26 cellular contexts compared by ENCODE assay signal in genomic region chr6:34940030-34940434, GRCh38. TPM values are rescaled to one million over a fixed set of nuclear protein-coding genes. Genes with fewer than 3 reads are reported as not detected.
DNase-seq lines count a peak whose midpoint lies in the region; ATAC-seq and TF ChIP-seq lines count a peak whose summit lies in the region.
"Had no signal": no experiment of that assay in that cellular context is flagged by ENCODE, and none has a peak within 500 bp of the region (broad histone marks: within the 10 kb centered on the region; RNA-seq: fewer than 3 reads in every experiment).

No MANE protein-coding gene starts in this region.

- H3K27me3 ChIP-seq in adrenal gland (no peaks in the 10 kb centered on the region), heart right ventricle (no peaks in the 10 kb centered on the region), right lobe of liver (no peaks in the 10 kb centered on the region)
- H3K27me3 ChIP-seq: MG63, ovary, tibial nerve had no signal

- ATAC-seq in heart right ventricle (peak in 7 of 8 donors; percentile 67 to 92 (median 81)), right lobe of liver (peak; percentile 58 to 83 (median 64)), HG03025 (IDR thresholded peaks at IDR 0.05; ENCODE audit: low FRiP score, unreplicated experiment) (no peak)
- ATAC-seq: activated naive CD8-positive, alpha-beta T cell treated with anti-CD3 and anti-CD28 coated beads, Interleukin-2, amount 50 U/mL, for 24 hours; CD8-positive, alpha-beta T cell; natural killer cell; sciatic nerve; stimulated activated naive CD8-positive, alpha-beta T cell treated with anti-CD3 and anti-CD28 coated beads, Interleukin-15, amount 100 ng/mL, for 72 hours had no signal

- peaks cover 5% of the 10 kb centered on the region for H3K4me1 Mint-ChIP-seq in type B pancreatic cell (ENCODE audit: unreplicated experiment)
- H3K4me1 Mint-ChIP-seq in immature natural killer cell, result peaks cover 0 to 10% of the 10 kb centered on the region in 2 donors
- no peaks in the 10 kb centered on the region for H3K4me1 Mint-ChIP-seq in activated T-helper 1 cell treated with anti-CD3 and anti-CD28 coated beads, Interleukin-12 subunit alpha, Interleukin-12 subunit beta, Interleukin-2, Interleukin-4 antibody, amounts not matched to agents 30 ng/mL and 10 ng/mL and 1 ng/mL, durations not matched to agents 14 hours and 24 hours and 36 hours (ENCODE audit: low read depth)
- H3K4me1 Mint-ChIP-seq: activated naive CD8-positive, alpha-beta T cell treated with anti-CD3 and anti-CD28 coated beads, Interleukin-2, amount 50 U/mL, for 24 hours; stimulated activated naive CD8-positive, alpha-beta T cell treated with anti-CD3 and anti-CD28 coated beads, Interleukin-15, amount 100 ng/mL, for 72 hours had no signal

- H3K9me3 ChIP-seq in adrenal gland (replicated peaks in 1 of 3), result no peaks in the 10 kb centered on the region
- H3K9me3 ChIP-seq in heart right ventricle, result no peaks in the 10 kb centered on the region
- H3K9me3 ChIP-seq in right lobe of liver, result no peaks in the 10 kb centered on the region
- H3K9me3 ChIP-seq: ovary, tibial nerve had no signal

- H3K27me3 Mint-ChIP-seq in type B pancreatic cell (no peaks in the 10 kb centered on the region), immature natural killer cell (ENCODE audit: low read depth in 3 of 3) (no peaks in the 10 kb centered on the region)
- peaks cover 3% of the 10 kb centered on the region for H3K27me3 Mint-ChIP-seq in activated T-helper 1 cell treated with anti-CD3 and anti-CD28 coated beads, Interleukin-12 subunit alpha, Interleukin-12 subunit beta, Interleukin-2, Interleukin-4 antibody, amounts not matched to agents 30 ng/mL and 10 ng/mL and 1 ng/mL, durations not matched to agents 14 hours and 24 hours and 36 hours (ENCODE audit: insufficient read depth)
- H3K27me3 Mint-ChIP-seq: activated naive CD8-positive, alpha-beta T cell treated with anti-CD3 and anti-CD28 coated beads, Interleukin-2, amount 50 U/mL, for 24 hours; brain; stimulated activated naive CD8-positive, alpha-beta T cell treated with anti-CD3 and anti-CD28 coated beads, Interleukin-15, amount 100 ng/mL, for 72 hours had no signal

- H3K9me3 Mint-ChIP-seq in type B pancreatic cell, result peaks cover 6% of the 10 kb centered on the region
- no peaks in the 10 kb centered on the region for H3K9me3 Mint-ChIP-seq in immature natural killer cell
- no peaks in the 10 kb centered on the region for H3K9me3 Mint-ChIP-seq in activated T-helper 1 cell treated with anti-CD3 and anti-CD28 coated beads, Interleukin-12 subunit alpha, Interleukin-12 subunit beta, Interleukin-2, Interleukin-4 antibody, amounts not matched to agents 30 ng/mL and 10 ng/mL and 1 ng/mL, durations not matched to agents 14 hours and 24 hours and 36 hours
- H3K9me3 Mint-ChIP-seq: activated naive CD8-positive, alpha-beta T cell treated with anti-CD3 and anti-CD28 coated beads, Interleukin-2, amount 50 U/mL, for 24 hours; CD8-positive, alpha-beta T cell; natural killer cell; stimulated activated naive CD8-positive, alpha-beta T cell treated with anti-CD3 and anti-CD28 coated beads, Interleukin-15, amount 100 ng/mL, for 72 hours had no signal

- H3K4me3 Mint-ChIP-seq in type B pancreatic cell (no peak overlapping the region), immature natural killer cell (no peak overlapping the region)
- H3K4me3 Mint-ChIP-seq in activated T-helper 1 cell treated with anti-CD3 and anti-CD28 coated beads, Interleukin-12 subunit alpha, Interleukin-12 subunit beta, Interleukin-2, Interleukin-4 antibody, amounts not matched to agents 30 ng/mL and 10 ng/mL and 1 ng/mL, durations not matched to agents 14 hours and 24 hours and 36 hours, result no peak overlapping the region
- H3K4me3 Mint-ChIP-seq: activated naive CD8-positive, alpha-beta T cell treated with anti-CD3 and anti-CD28 coated beads, Interleukin-2, amount 50 U/mL, for 24 hours; brain; CD8-positive, alpha-beta T cell; natural killer cell; stimulated activated naive CD8-positive, alpha-beta T cell treated with anti-CD3 and anti-CD28 coated beads, Interleukin-15, amount 100 ng/mL, for 72 hours had no signal

- intact Hi-C loops in adrenal gland (cut with DNase I) (no loop called here), heart right ventricle (cut with DNase I) (no loop called here), right lobe of liver (cut with DNase I) (no loop called here)
- intact Hi-C loops in activated T-helper 1 cell treated with anti-CD3 and anti-CD28 coated beads, Interleukin-12 subunit alpha, Interleukin-12 subunit beta, Interleukin-2, Interleukin-4 antibody, amounts not matched to agents 30 ng/mL and 10 ng/mL and 1 ng/mL, durations not matched to agents 14 hours and 24 hours and 36 hours (cut with micrococcal nuclease), result no loop called here

- 19 to 36% (median 21%) methylated on average over 4 of the region's 4 CpGs for WGBS in adrenal gland, 4 donors
- 28 to 29% methylated on average over 4 of the region's 4 CpGs for WGBS in heart right ventricle, 2 donors
- WGBS in right lobe of liver (ENCODE audit: insufficient coverage, low coverage, low lambda C conversion rate, missing lambda C conversion rate), result 34% methylated on average over 4 of the region's 4 CpGs

- TF ChIP-seq POLR2A in adrenal gland (IDR thresholded peaks at IDR 0.05), result no peak
- TF ChIP-seq POLR2A in right lobe of liver (IDR thresholded peaks at IDR 0.05), result no peak

- peaks cover 29 to 49% of the 10 kb centered on the region in 2 donors for H3K4me1 ChIP-seq in adrenal gland (replicated peaks in 1 of 2)
- peaks cover 8 to 45% (median 37%) of the 10 kb centered on the region in 9 donors for H3K4me1 ChIP-seq in heart right ventricle
- peaks cover 0 to 29% (median 7%) of the 10 kb centered on the region in 4 donors for H3K4me1 ChIP-seq in right lobe of liver

- peak overlapping the region; percentile 23 to 88 (median 67) for H3K27ac ChIP-seq in adrenal gland
- H3K27ac ChIP-seq in heart right ventricle, result peak overlapping the region; percentile 24 to 77 (median 68)
- H3K27ac ChIP-seq in right lobe of liver, result no peak overlapping the region
- H3K27ac ChIP-seq: tibial nerve had no signal

- DNase-seq in adrenal gland (peak in 2 of 7 donors; percentile 41 to 42), heart right ventricle (no peak), right lobe of liver (no peak), type B pancreatic cell (ENCODE audit: extremely low spot score, unreplicated experiment) (no peak), 8988T (no peak), immature natural killer cell (no peak)
- no peak for DNase-seq in activated T-helper 1 cell treated with anti-CD3 and anti-CD28 coated beads, Interleukin-12 subunit alpha, Interleukin-12 subunit beta, Interleukin-2, Interleukin-4 antibody, amounts not matched to agents 30 ng/mL and 10 ng/mL and 1 ng/mL, durations not matched to agents 14 hours and 24 hours and 36 hours (ENCODE audit: low spot score)
- DNase-seq: activated CD4-positive, alpha-beta T cell treated with anti-CD3 and anti-CD28 coated beads, Interleukin-2, amount 50 U/mL, for 48 hours; activated CD4-positive, CD25-positive, alpha-beta regulatory T cell; activated effector memory CD4-positive, alpha-beta T cell treated with anti-CD3 and anti-CD28 coated beads, Interleukin-2, amount 50 U/mL, for 16 hours; activated naive CD8-positive, alpha-beta T cell treated with anti-CD3 and anti-CD28 coated beads, Interleukin-2, amount 50 U/mL, for 24 hours; CD8-positive, alpha-beta T cell; effector memory CD4-positive, alpha-beta T cell; HCEC 1CT; kidney; MG63; natural killer cell; NCI-H446 treated with DMSO at 0.1 percent for 48 hours; stimulated activated naive CD8-positive, alpha-beta T cell treated with anti-CD3 and anti-CD28 coated beads, Interleukin-15, amount 100 ng/mL, for 72 hours; SW 1271; T1000 had no signal

- H3K36me3 Mint-ChIP-seq in type B pancreatic cell, result peaks cover 10% of the 10 kb centered on the region
- no peaks in the 10 kb centered on the region for H3K36me3 Mint-ChIP-seq in immature natural killer cell
- no peaks in the 10 kb centered on the region for H3K36me3 Mint-ChIP-seq in activated T-helper 1 cell treated with anti-CD3 and anti-CD28 coated beads, Interleukin-12 subunit alpha, Interleukin-12 subunit beta, Interleukin-2, Interleukin-4 antibody, amounts not matched to agents 30 ng/mL and 10 ng/mL and 1 ng/mL, durations not matched to agents 14 hours and 24 hours and 36 hours (ENCODE audit: low read depth)
- H3K36me3 Mint-ChIP-seq: CD8-positive, alpha-beta T cell; natural killer cell had no signal

- H3K27ac Mint-ChIP-seq in type B pancreatic cell, result peak overlapping the region; percentile 52
- H3K27ac Mint-ChIP-seq in immature natural killer cell, result no peak overlapping the region
- no peak overlapping the region for H3K27ac Mint-ChIP-seq in activated T-helper 1 cell treated with anti-CD3 and anti-CD28 coated beads, Interleukin-12 subunit alpha, Interleukin-12 subunit beta, Interleukin-2, Interleukin-4 antibody, amounts not matched to agents 30 ng/mL and 10 ng/mL and 1 ng/mL, durations not matched to agents 14 hours and 24 hours and 36 hours
- H3K27ac Mint-ChIP-seq: activated naive CD8-positive, alpha-beta T cell treated with anti-CD3 and anti-CD28 coated beads, Interleukin-2, amount 50 U/mL, for 24 hours; CD8-positive, alpha-beta T cell; natural killer cell; stimulated activated naive CD8-positive, alpha-beta T cell treated with anti-CD3 and anti-CD28 coated beads, Interleukin-15, amount 100 ng/mL, for 72 hours had no signal

- H3K4me3 ChIP-seq in adrenal gland (no peak overlapping the region), heart right ventricle (no peak overlapping the region), right lobe of liver (no peak overlapping the region)
- H3K4me3 ChIP-seq: MG63, ovary, tibial nerve had no signal

- no peaks in the 10 kb centered on the region for H3K36me3 ChIP-seq in adrenal gland (replicated peaks in 1 of 2)
- no peaks in the 10 kb centered on the region for H3K36me3 ChIP-seq in heart right ventricle
- no peaks in the 10 kb centered on the region for H3K36me3 ChIP-seq in right lobe of liver
- H3K36me3 ChIP-seq: MG63, ovary, tibial nerve had no signal

- TF ChIP-seq CTCF in adrenal gland (IDR thresholded peaks at IDR 0.05) (no peak), heart right ventricle (IDR thresholded peaks at IDR 0.05) (no peak), right lobe of liver (IDR thresholded peaks at IDR 0.05) (no peak), type B pancreatic cell (conservative IDR thresholded peaks at IDR 0.05) (no peak)

RNA-seq across cellular contexts. Expression of gene ANKS1A, which starts 51.0 kb away (rescaled TPM):
- 10 to 100 TPM; 22.8 to 68.0 (median 45.4) TPM for total RNA-seq in adrenal gland
- polyA plus RNA-seq in adrenal gland, result 10 to 100 TPM; 12.6 to 21.1 (median 15.7) TPM
- total RNA-seq in heart right ventricle, result 10 to 100 TPM; 24.7 to 36.3 (median 30.9) TPM
- 10 to 100 TPM in 1 of 2 donors, 1 to 10 TPM in 1; 7.1 to 17.8 TPM for polyA plus RNA-seq in heart right ventricle
- 10 to 100 TPM in 4 of 6 experiments, 1 to 10 TPM in 2; 6.7 to 17.4 (median 10.5) TPM for total RNA-seq in right lobe of liver
- 28.0 and 35.9 TPM in 2 replicates for total RNA-seq in type B pancreatic cell (ENCODE audit: low replicate concordance)
- polyA plus RNA-seq in immature natural killer cell, result 1 to 10 TPM; 1.3 to 4.3 (median 1.6) TPM
- 9.5 and 9.6 TPM in 2 replicates for total RNA-seq in activated T-helper 1 cell treated with anti-CD3 and anti-CD28 coated beads, Interleukin-12 subunit alpha, Interleukin-12 subunit beta, Interleukin-2, Interleukin-4 antibody, amounts not matched to agents 30 ng/mL and 10 ng/mL and 1 ng/mL, durations not matched to agents 14 hours and 24 hours and 36 hours

RNA-seq across cellular contexts. Expression of gene TAF11, which starts 52.2 kb away (rescaled TPM):
- total RNA-seq in adrenal gland (10 to 100 TPM; 16.4 to 27.8 (median 23.8) TPM), heart right ventricle (10 to 100 TPM; 16.3 to 22.1 (median 17.6) TPM), right lobe of liver (10 to 100 TPM in 3 of 6 experiments, 1 to 10 TPM in 3; 8.9 to 13.4 (median 10.3) TPM), type B pancreatic cell (ENCODE audit: low replicate concordance) (40.4 and 40.7 TPM in 2 replicates)
- polyA plus RNA-seq in adrenal gland (10 to 100 TPM; 28.5 to 45.5 (median 42.6) TPM), heart right ventricle (10 to 100 TPM; 24.9 to 50.2 TPM), immature natural killer cell (10 to 100 TPM; 15.8 to 20.5 (median 20.4) TPM)
- total RNA-seq in activated T-helper 1 cell treated with anti-CD3 and anti-CD28 coated beads, Interleukin-12 subunit alpha, Interleukin-12 subunit beta, Interleukin-2, Interleukin-4 antibody, amounts not matched to agents 30 ng/mL and 10 ng/mL and 1 ng/mL, durations not matched to agents 14 hours and 24 hours and 36 hours, result 37.2 and 38.4 TPM in 2 replicates

Comparison
In these comparisons a context has a peak if more than half of its experiments do, and no peak if none do; other contexts are left out.
1. H3K27ac ChIP-seq: peak in adrenal gland (5 of 5) and heart right ventricle (10 of 10); none in right lobe of liver (0 of 3).